In genomic region chr3:188233320-188233719, GRCh38 we compare ENCODE assay signal across 1 cellular context.
TF ChIP-seq lines count a peak whose summit lies in the region.

No MANE protein-coding gene starts in this region.

TF ChIP-seq in HEK293, 187 proteins besides CTCF, POLR2A, EP300 and RAD21 (continued from another document):
- no peak for TF ChIP-seq ZNF398 (tag by site-specific recombination; IDR thresholded peaks at IDR 0.05)
- TF ChIP-seq ZBTB1 (tag by site-specific recombination; IDR thresholded peaks at IDR 0.05) = 0 out of 2 replicates have a peak, but pooled peaks have one; percentile 14
- TF ChIP-seq ZNF626 (tag by site-specific recombination; IDR thresholded peaks at IDR 0.05) = no peak
- peak; percentile 78 for TF ChIP-seq ZNF366 (tag by site-specific recombination; conservative IDR thresholded peaks at IDR 0.05)
- peak; percentile 73; the same call in 1 of the 2 replicates for TF ChIP-seq GFI1B (tag by site-specific recombination; IDR thresholded peaks at IDR 0.05)
- TF ChIP-seq ZBTB7A (tag by site-specific recombination; IDR thresholded peaks at IDR 0.05; ENCODE audit: low read depth) = no peak
- no peak for TF ChIP-seq ZNF664 (tag by site-specific recombination; IDR thresholded peaks at IDR 0.05)
- TF ChIP-seq ATF2 (tag by site-specific recombination; IDR thresholded peaks at IDR 0.05; ENCODE audit: low read depth) = peak; percentile 83
- TF ChIP-seq AEBP2 (tag by site-specific recombination; IDR thresholded peaks at IDR 0.05; ENCODE audit: borderline replicate concordance) = no peak
- 0 out of 2 replicates have a peak, but pooled peaks have one; percentile 13 for TF ChIP-seq ZSCAN30 (tag by site-specific recombination; IDR thresholded peaks at IDR 0.05)
- no peak for TF ChIP-seq KLF7 (tag by site-specific recombination; IDR thresholded peaks at IDR 0.05; ENCODE audit: borderline replicate concordance)
- TF ChIP-seq KLF10 (tag by site-specific recombination; IDR thresholded peaks at IDR 0.05) = peak; percentile 45; the same call in 1 of the 2 replicates
- TF ChIP-seq ZNF24 (tag by site-specific recombination; IDR thresholded peaks at IDR 0.05) = peak; percentile 59; the same call in 1 of the 2 replicates
- peak; percentile 81 for TF ChIP-seq ZEB2 (tag by site-specific recombination; IDR thresholded peaks at IDR 0.05)
- 0 out of 2 replicates have a peak, but pooled peaks have one; percentile 34 for TF ChIP-seq ZBTB21 (tag by site-specific recombination; IDR thresholded peaks at IDR 0.05)
- TF ChIP-seq ZNF114 (tag by site-specific recombination; IDR thresholded peaks at IDR 0.05) = no peak
- TF ChIP-seq SP7 (tag by site-specific recombination; IDR thresholded peaks at IDR 0.05) = 0 out of 2 replicates have a peak, but pooled peaks have one; percentile 36
- TF ChIP-seq PRDM6 (tag by site-specific recombination; IDR thresholded peaks at IDR 0.05) = peak; percentile 54; the same call in 1 of the 2 replicates
- no peak for TF ChIP-seq SCRT1 (tag by site-specific recombination; IDR thresholded peaks at IDR 0.05; ENCODE audit: borderline replicate concordance)
- peak; percentile 78 for TF ChIP-seq ZNF660 (tag by site-specific recombination; IDR thresholded peaks at IDR 0.05)
- TF ChIP-seq ZNF639 (tag by site-specific recombination; IDR thresholded peaks at IDR 0.05) = 0 out of 2 replicates have a peak, but pooled peaks have one; percentile 31
- TF ChIP-seq ZNF202 (tag by site-specific recombination; IDR thresholded peaks at IDR 0.05; ENCODE audit: borderline replicate concordance) = no peak
- 0 out of 2 replicates have a peak, but pooled peaks have one; percentile 14 for TF ChIP-seq GLI2 (tag by site-specific recombination; IDR thresholded peaks at IDR 0.05; ENCODE audit: borderline replicate concordance, low read depth)
- no peak for TF ChIP-seq ZNF302 (tag by site-specific recombination; IDR thresholded peaks at IDR 0.05; ENCODE audit: low read depth)
- no peak for TF ChIP-seq ZNF211 (tag by site-specific recombination; IDR thresholded peaks at IDR 0.05; ENCODE audit: low read depth)
- TF ChIP-seq INSM2 (tag by site-specific recombination; IDR thresholded peaks at IDR 0.05) = 0 out of 2 replicates have a peak, but pooled peaks have one; percentile 16
TF ChIP-seq in HEK293: peak in this region for 18.
